In the genomic region with DNA sequence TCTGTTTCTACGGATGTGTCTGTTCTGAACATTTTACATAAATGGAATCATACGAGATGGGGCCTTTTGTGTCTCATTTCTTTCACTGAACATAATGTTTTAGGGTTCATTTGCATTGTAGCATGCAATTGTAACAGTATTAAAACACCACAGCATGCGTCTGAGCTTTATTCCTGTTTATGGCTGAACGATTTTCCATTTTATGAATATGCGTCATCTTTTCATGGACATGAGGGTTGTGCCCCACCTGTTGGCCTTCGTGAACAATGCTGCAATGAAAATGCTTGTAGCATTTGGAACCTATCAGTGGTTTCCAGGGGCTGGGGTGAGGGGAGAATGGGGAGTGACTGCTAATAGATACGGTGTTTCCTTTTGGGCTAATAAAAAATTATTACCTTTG, we compare ENCODE assay signal across 14 cellular contexts. TPM values are rescaled to one million over a fixed set of nuclear protein-coding genes. Genes with fewer than 3 reads are reported as not detected.
A peak's percentile ranks its signal among the peaks of the same experiment; 100 is the strongest.
DNase-seq lines count a peak whose midpoint lies in the region; ATAC-seq and TF ChIP-seq lines count a peak whose summit lies in the region.
"Had no signal": no experiment of that assay in that cellular context is flagged by ENCODE, and none has a peak within 500 bp of the region (broad histone marks: within the 10 kb centered on the region; RNA-seq: fewer than 3 reads in every experiment).

No MANE protein-coding gene starts in this region.

- no peak overlapping the region for H3K27ac ChIP-seq in naive thymus-derived CD4-positive, alpha-beta T cell (ENCODE audit: low read depth, low read length)
- H3K27ac ChIP-seq: hepatocyte had no signal

- peak; percentile 23; the same call in 1 of the 2 replicates for TF ChIP-seq CTCF in GM12875 (IDR thresholded peaks at IDR 0.05; ENCODE audit: borderline replicate concordance, insufficient read depth, low read depth, low read length)

- no peak overlapping the region for H3K4me3 Mint-ChIP-seq in naive thymus-derived CD4-positive, alpha-beta T cell
- no peak overlapping the region for H3K4me3 Mint-ChIP-seq in immature natural killer cell
- H3K4me3 Mint-ChIP-seq: naive B cell had no signal

- H3K9me3 Mint-ChIP-seq in naive thymus-derived CD4-positive, alpha-beta T cell, result peaks cover 0 to 2% (median 0%) of the 10 kb centered on the region in 11 donors
- H3K9me3 Mint-ChIP-seq in immature natural killer cell, result peaks cover 0 to 1% (median 0%) of the 10 kb centered on the region in 6 donors
- H3K9me3 Mint-ChIP-seq: naive B cell had no signal

- H3K27me3 Mint-ChIP-seq in naive thymus-derived CD4-positive, alpha-beta T cell, result peaks cover 6 to 27% (median 14%) of the 10 kb centered on the region in 5 donors
- peaks cover 2 to 5% (median 4%) of the 10 kb centered on the region in 3 donors for H3K27me3 Mint-ChIP-seq in immature natural killer cell (ENCODE audit: low read depth in 3 of 3)

- DNase-seq in NCI-H2196 treated with DMSO at 0.1 percent for 48 hours (lab: John Stamatoyannopoulos, UW; ENCODE audit: unreplicated experiment), result peak; percentile 33
- DNase-seq in cerebellar cortex (ENCODE audit: low spot score), result peak; percentile 33
- DNase-seq in sciatic nerve (ENCODE audit: low spot score), result no peak
- no peak for DNase-seq in NCI-H128 (lab: John Stamatoyannopoulos, UW; ENCODE audit: unreplicated experiment)
- DNase-seq in naive thymus-derived CD4-positive, alpha-beta T cell, result no peak
- DNase-seq in immature natural killer cell, result no peak
- DNase-seq in T-helper 1 cell, result no peak
- DNase-seq: caudate nucleus; DMS53; naive B cell; NCI-H226; stimulated activated naive CD8-positive, alpha-beta T cell treated with anti-CD3 and anti-CD28 coated beads, Interleukin-15, Interleukin-2, amounts not matched to agents 100 U/mL and 50 U/mL, for 24 hours had no signal

- CTCF ChIA-PET in naive thymus-derived CD4-positive, alpha-beta T cell (lab: Charles Lee), result interaction anchor here (0.6 to 1.6 kb wide), 4 partner anchors 16 to 1019 kb away, joined by 3 to 6 read pairs (median 3); no protein-coding TSS in a partner anchor

- peaks cover 0 to 4% of the 10 kb centered on the region in 2 donors for H3K27me3 ChIP-seq in naive thymus-derived CD4-positive, alpha-beta T cell (ENCODE audit: control insufficient read depth in 2 of 2, insufficient read depth in 2 of 2, low read length in 2 of 2)
- H3K27me3 ChIP-seq: hepatocyte had no signal

- peaks cover 2 to 24% (median 14%) of the 10 kb centered on the region in 7 donors for H3K4me1 Mint-ChIP-seq in naive thymus-derived CD4-positive, alpha-beta T cell
- H3K4me1 Mint-ChIP-seq in immature natural killer cell, result peaks cover 6 to 7% of the 10 kb centered on the region in 2 donors

- H3K4me1 ChIP-seq in naive thymus-derived CD4-positive, alpha-beta T cell (ENCODE audit: control insufficient read depth in 2 of 2, insufficient read depth in 2 of 2, low read length in 2 of 2), result peaks cover 3 to 8% of the 10 kb centered on the region in 2 donors

- no peaks in the 10 kb centered on the region for H3K36me3 ChIP-seq in naive thymus-derived CD4-positive, alpha-beta T cell (ENCODE audit: control insufficient read depth in 2 of 3, insufficient read depth in 3 of 3, low read length in 3 of 3)

- ATAC-seq in sciatic nerve, result peak; percentile 53
- ATAC-seq in naive thymus-derived CD4-positive, alpha-beta T cell, result no peak
- ATAC-seq: stimulated activated naive CD8-positive, alpha-beta T cell treated with anti-CD3 and anti-CD28 coated beads, Interleukin-15, Interleukin-2, amounts not matched to agents 100 U/mL and 50 U/mL, for 24 hours had no signal

- no peak overlapping the region for H3K4me3 ChIP-seq in GM12875 (ENCODE audit: low read depth, low read length)
- H3K4me3 ChIP-seq in naive thymus-derived CD4-positive, alpha-beta T cell (ENCODE audit: low read length), result no peak overlapping the region
- H3K4me3 ChIP-seq: hepatocyte had no signal

- no peaks in the 10 kb centered on the region for H3K9me3 ChIP-seq in naive thymus-derived CD4-positive, alpha-beta T cell (ENCODE audit: control insufficient read depth in 2 of 3, low read length in 3 of 3)

- intact Hi-C loops in sciatic nerve (cut with DNase I), result no loop called here
- intact Hi-C loops in naive thymus-derived CD4-positive, alpha-beta T cell (cut with micrococcal nuclease), result no loop called here

- H3K27ac Mint-ChIP-seq in naive thymus-derived CD4-positive, alpha-beta T cell, result peak overlapping the region in 1 of 9 donors; percentile 86
- H3K27ac Mint-ChIP-seq in immature natural killer cell, result no peak overlapping the region
- H3K27ac Mint-ChIP-seq: naive B cell had no signal

- POLR2A ChIA-PET in naive thymus-derived CD4-positive, alpha-beta T cell (lab: Charles Lee), result no interaction called here

- no peaks in the 10 kb centered on the region for H3K36me3 Mint-ChIP-seq in naive thymus-derived CD4-positive, alpha-beta T cell
- H3K36me3 Mint-ChIP-seq in immature natural killer cell, result no peaks in the 10 kb centered on the region

RNA-seq across cellular contexts. Expression of gene OR10H1, which starts 5.1 kb away (rescaled TPM):
- not detected for total RNA-seq in sciatic nerve
- under 1 TPM in 1 of 5 experiments, not detected in 4; 0.22 TPM for total RNA-seq in naive thymus-derived CD4-positive, alpha-beta T cell
- not detected for polyA plus RNA-seq in naive thymus-derived CD4-positive, alpha-beta T cell
- not detected for polyA plus RNA-seq in immature natural killer cell
- total RNA-seq: hepatocyte had no signal
- polyA plus RNA-seq: hepatocyte had no signal

RNA-seq across cellular contexts. Expression of gene OR10H5, which starts 22.9 kb away (rescaled TPM):
- not detected for total RNA-seq in sciatic nerve
- not detected for total RNA-seq in naive thymus-derived CD4-positive, alpha-beta T cell
- not detected for polyA plus RNA-seq in naive thymus-derived CD4-positive, alpha-beta T cell
- polyA plus RNA-seq in immature natural killer cell, result not detected
- total RNA-seq: hepatocyte had no signal
- polyA plus RNA-seq: hepatocyte had no signal

Comparison
In these comparisons a context has a peak if more than half of its experiments do, and no peak if none do; other contexts are left out.
1. DNase-seq: peak in NCI-H2196 treated with DMSO at 0.1 percent for 48 hours (single experiment) and cerebellar cortex (single experiment); none in sciatic nerve (single experiment), NCI-H128 (single experiment), naive thymus-derived CD4-positive, alpha-beta T cell (0 of 9), immature natural killer cell (0 of 3) and T-helper 1 cell (0 of 5).